Comparison of ENCODE assay signal across 13 cellular contexts in the genomic region with DNA sequence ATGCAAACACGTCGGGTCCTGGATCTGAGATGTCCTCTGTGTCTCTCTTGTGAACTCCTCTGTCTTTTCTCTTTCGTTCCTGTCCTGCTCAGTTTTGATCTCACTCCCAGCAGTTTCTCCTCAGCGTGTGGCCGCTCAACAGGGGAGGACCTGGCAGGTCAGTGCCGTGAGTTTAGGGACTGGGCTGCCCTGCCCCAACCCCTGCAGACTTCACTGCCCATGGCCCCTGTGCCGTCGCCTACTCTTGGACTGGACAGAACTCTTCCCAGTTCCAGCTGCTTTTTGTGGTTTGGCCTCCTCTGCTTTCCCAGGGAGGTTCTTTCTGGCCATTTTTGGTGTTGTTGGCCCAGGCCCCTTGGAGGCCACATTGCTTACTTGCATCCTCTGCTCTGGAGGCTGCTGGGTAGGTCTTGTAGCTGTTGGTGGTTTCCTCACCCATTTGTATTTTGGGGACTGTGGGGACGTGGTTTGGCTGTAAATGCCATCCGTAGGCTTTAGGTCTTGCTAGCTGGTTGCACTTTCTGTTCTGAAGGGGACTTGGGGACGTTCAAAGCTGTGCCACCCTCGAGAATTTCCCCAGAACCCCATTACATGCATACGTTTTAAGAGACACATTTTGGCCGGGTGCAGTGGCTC. TPM values are rescaled to one million over a fixed set of nuclear protein-coding genes. Genes with fewer than 3 reads are reported as not detected.
DNase-seq lines count a peak whose midpoint lies in the region; TF ChIP-seq lines count a peak whose summit lies in the region.
"Had no signal": no experiment of that assay in that cellular context is flagged by ENCODE, and none has a peak within 500 bp of the region (broad histone marks: within the 10 kb centered on the region; RNA-seq: fewer than 3 reads in every experiment).

No MANE protein-coding gene starts in this region.

- no peak for TF ChIP-seq CTCF in H9 (conservative IDR thresholded peaks at IDR 0.05)
- no peak for TF ChIP-seq CTCF in osteocyte (IDR thresholded peaks at IDR 0.05)

- H3K4me1 Mint-ChIP-seq in activated CD4-positive, alpha-beta T cell treated with anti-CD3 and anti-CD28 coated beads, Interleukin-2, amount 10 ng/mL, durations not matched to agents 24 days and 14 days: peaks cover 22% of the 10 kb centered on the region
- H3K4me1 Mint-ChIP-seq in H9 (no peaks in the 10 kb centered on the region), osteocyte (ENCODE audit: unreplicated experiment) (no peaks in the 10 kb centered on the region)

- no peaks in the 10 kb centered on the region for H3K9me3 ChIP-seq in H9 (ENCODE audit: control insufficient read depth, low read depth, low read length)
- H3K9me3 ChIP-seq: A549 had no signal

- H3K4me3 Mint-ChIP-seq in activated CD4-positive, alpha-beta T cell treated with anti-CD3 and anti-CD28 coated beads, Interleukin-2, amount 10 ng/mL, durations not matched to agents 24 days and 14 days: peak overlapping the region; percentile 62
- H3K4me3 Mint-ChIP-seq in H9 (no peak overlapping the region), osteocyte (ENCODE audit: unreplicated experiment) (no peak overlapping the region)

- H2BK20ac ChIP-seq in H9 (ENCODE audit: low read depth, low read length, poor library complexity, severe bottlenecking): no peak overlapping the region

- no peak overlapping the region for H3K18ac ChIP-seq in H9 (ENCODE audit: insufficient read length, low read depth, low read length)

- no peak overlapping the region for H2BK15ac ChIP-seq in H9 (ENCODE audit: low read depth, low read length)

- H4K5ac ChIP-seq in H9 (ENCODE audit: insufficient read length, low read depth, low read length): no peak overlapping the region

- no CpG with 5 or more reads among the region's 14 CpGs for WGBS in H9 (ENCODE audit: extremely low coverage, insufficient read length, low lambda C conversion rate)

- no peaks in the 10 kb centered on the region for H3K27me3 ChIP-seq in H9 (ENCODE audit: insufficient read depth, low read length)

- no peak overlapping the region for H3K56ac ChIP-seq in H9 (ENCODE audit: insufficient read length, low read depth, low read length)

- H3K79me2 ChIP-seq in H9 (ENCODE audit: insufficient read depth, low read length): no peaks in the 10 kb centered on the region

- peaks cover 75% of the 10 kb centered on the region for H3K36me3 Mint-ChIP-seq in activated CD4-positive, alpha-beta T cell treated with anti-CD3 and anti-CD28 coated beads, Interleukin-2, amount 10 ng/mL, durations not matched to agents 24 days and 14 days (ENCODE audit: low read depth)
- H3K36me3 Mint-ChIP-seq in H9 (ENCODE audit: insufficient read depth in 1 of 3, low read depth in 3 of 3) (peaks cover 41 to 81% (median 78%) of the 10 kb centered on the region in 3 experiments), osteocyte (ENCODE audit: unreplicated experiment) (peaks cover 50% of the 10 kb centered on the region)

- no peak overlapping the region for H2BK120ac ChIP-seq in H9 (ENCODE audit: low read depth, low read length, poor library complexity, severe bottlenecking)

- no peak overlapping the region for H3K9ac ChIP-seq in H9 (ENCODE audit: extremely low read depth, insufficient read length, low read length)

- H3K23ac ChIP-seq in H9 (ENCODE audit: insufficient read length, low read depth, low read length): no peak overlapping the region

- H3K4ac ChIP-seq in H9 (ENCODE audit: low read depth, low read length): no peak overlapping the region

- no peak overlapping the region for H2BK12ac ChIP-seq in H9 (ENCODE audit: insufficient read length, low read depth, low read length)

- no peak overlapping the region for H2BK5ac ChIP-seq in H9 (ENCODE audit: insufficient read length, low read length)

- no peak overlapping the region for H3K4me2 ChIP-seq in H9 (ENCODE audit: insufficient read depth, insufficient read length, low read length)
- H3K4me2 ChIP-seq: A549 had no signal

- peaks cover 3% of the 10 kb centered on the region for H4K20me1 ChIP-seq in H9 (ENCODE audit: control insufficient read depth, insufficient read depth, insufficient read length)

- DNase-seq in activated CD4-positive, alpha-beta T cell treated with anti-CD3 and anti-CD28 coated beads, Interleukin-2, amount 10 ng/mL, durations not matched to agents 24 days and 14 days: peak; percentile 65
- DNase-seq in activated CD4-positive, alpha-beta T cell treated with anti-CD3 and anti-CD28 coated beads, Interleukin-2, amount 50 U/mL, for 48 hours: no peak
- no peak for DNase-seq in H9
- DNase-seq in activated gamma-delta T cell treated with anti-CD3 and anti-CD28 coated beads, Interleukin-2, amount 50 U/mL, for 16 hours (ENCODE audit: low read depth): peak; percentile 17
- DNase-seq in osteocyte (ENCODE audit: extremely low spot score, unreplicated experiment): peak; percentile 72
- no peak for DNase-seq in activated CD4-positive, CD25-positive, alpha-beta regulatory T cell treated with anti-CD3 and anti-CD28 coated beads, Interleukin-2, amount 50 U/mL, for 72 hours
- DNase-seq in NCI-H1694 treated with DMSO at 0.1 percent for 48 hours (lab: John Stamatoyannopoulos, UW): no peak
- DNase-seq in cerebellar cortex (ENCODE audit: low spot score): no peak
- DNase-seq: activated CD8-positive, alpha-beta memory T cell treated with anti-CD3 and anti-CD28 coated beads, Interleukin-2, amount 50 U/mL, for 4 hours; COR-L47; dermis blood vessel endothelial cell; NCI-H1048 had no signal

- no peak overlapping the region for H3K14ac ChIP-seq in H9 (ENCODE audit: insufficient read depth, low read length)

- H2AFZ ChIP-seq in H9 (ENCODE audit: low read length): no peak overlapping the region

- no peak overlapping the region for H3T11ph ChIP-seq in H9 (ENCODE audit: low read length)

- H3K27ac ChIP-seq in H9 (ENCODE audit: insufficient read length, low read depth, low read length): no peak overlapping the region
- H3K27ac ChIP-seq: A549 had no signal

- no peaks in the 10 kb centered on the region for H3K4me1 ChIP-seq in H9 (ENCODE audit: insufficient read depth, low read length)
- H3K4me1 ChIP-seq: A549 had no signal

- no peaks in the 10 kb centered on the region for H3K23me2 ChIP-seq in H9 (ENCODE audit: insufficient read length, low read depth, low read length, poor library complexity, severe bottlenecking)

- H3K27me3 Mint-ChIP-seq in activated CD4-positive, alpha-beta T cell treated with anti-CD3 and anti-CD28 coated beads, Interleukin-2, amount 10 ng/mL, durations not matched to agents 24 days and 14 days: no peaks in the 10 kb centered on the region
- H3K27me3 Mint-ChIP-seq in H9 (ENCODE audit: low read depth) (no peaks in the 10 kb centered on the region), osteocyte (ENCODE audit: unreplicated experiment) (no peaks in the 10 kb centered on the region)

- H4K8ac ChIP-seq in H9 (replicated peaks; ENCODE audit: insufficient read length, low read depth, low read length): no peak overlapping the region

- H3K9me3 Mint-ChIP-seq in activated CD4-positive, alpha-beta T cell treated with anti-CD3 and anti-CD28 coated beads, Interleukin-2, amount 10 ng/mL, durations not matched to agents 24 days and 14 days: no peaks in the 10 kb centered on the region
- H3K9me3 Mint-ChIP-seq in H9 (no peaks in the 10 kb centered on the region), osteocyte (ENCODE audit: unreplicated experiment) (no peaks in the 10 kb centered on the region)

- peak overlapping the region; percentile 84 for H3K27ac Mint-ChIP-seq in activated CD4-positive, alpha-beta T cell treated with anti-CD3 and anti-CD28 coated beads, Interleukin-2, amount 10 ng/mL, durations not matched to agents 24 days and 14 days
- peak overlapping the region in 2 of 3 experiments; percentile 20 to 22; a peak in 3 of 7 replicates for H3K27ac Mint-ChIP-seq in H9
- no peak overlapping the region for H3K27ac Mint-ChIP-seq in osteocyte (ENCODE audit: unreplicated experiment)

- no peak overlapping the region for H4K91ac ChIP-seq in H9 (ENCODE audit: insufficient read length, low read depth, low read length)

- no peak overlapping the region for H2AK5ac ChIP-seq in H9 (ENCODE audit: insufficient read length, low read length)

- no peaks in the 10 kb centered on the region for H3K79me1 ChIP-seq in H9 (ENCODE audit: insufficient read depth, low read depth, low read length, poor library complexity, severe bottlenecking)

- intact Hi-C loops in activated CD4-positive, alpha-beta T cell treated with anti-CD3 and anti-CD28 coated beads, Interleukin-2, amount 10 ng/mL, durations not matched to agents 24 days and 14 days (cut with micrococcal nuclease): loop anchor here (2.0 kb wide), 1 partner anchor 27 kb away; no protein-coding TSS in a partner anchor

RNA-seq across cellular contexts. Expression of gene DNAH10, which starts 20.0 kb away (rescaled TPM):
- 0.14 and 0.21 TPM in 2 replicates for total RNA-seq in activated CD4-positive, alpha-beta T cell treated with anti-CD3 and anti-CD28 coated beads, Interleukin-2, amount 10 ng/mL, durations not matched to agents 24 days and 14 days
- 0.17 and 0.22 TPM in 2 replicates for total RNA-seq in H9 (2021)
- 0.16 and 0.29 TPM in 2 replicates for total RNA-seq in osteocyte
- total RNA-seq: dermis blood vessel endothelial cell had no signal

RNA-seq across cellular contexts. Expression of gene ATP6V0A2, which starts 29.9 kb away (rescaled TPM):
- total RNA-seq in activated CD4-positive, alpha-beta T cell treated with anti-CD3 and anti-CD28 coated beads, Interleukin-2, amount 10 ng/mL, durations not matched to agents 24 days and 14 days: 120 and 122 TPM in 2 replicates
- total RNA-seq in H9 (2021) (56.9 and 58.0 TPM in 2 replicates), osteocyte (31.8 and 33.9 TPM in 2 replicates)

Comparison
In these comparisons a context has a peak if more than half of its experiments do, and no peak if none do; other contexts are left out.
1. DNase-seq: peak in activated CD4-positive, alpha-beta T cell treated with anti-CD3 and anti-CD28 coated beads, Interleukin-2, amount 10 ng/mL, durations not matched to agents 24 days and 14 days (single experiment), activated gamma-delta T cell treated with anti-CD3 and anti-CD28 coated beads, Interleukin-2, amount 50 U/mL, for 16 hours (single experiment) and osteocyte (single experiment); none in activated CD4-positive, alpha-beta T cell treated with anti-CD3 and anti-CD28 coated beads, Interleukin-2, amount 50 U/mL, for 48 hours (0 of 2), H9 (single experiment), activated CD4-positive, CD25-positive, alpha-beta regulatory T cell treated with anti-CD3 and anti-CD28 coated beads, Interleukin-2, amount 50 U/mL, for 72 hours (single experiment), NCI-H1694 treated with DMSO at 0.1 percent for 48 hours (single experiment) and cerebellar cortex (single experiment).